Comparison of ENCODE assay signal across 8 cellular contexts in the genomic region with DNA sequence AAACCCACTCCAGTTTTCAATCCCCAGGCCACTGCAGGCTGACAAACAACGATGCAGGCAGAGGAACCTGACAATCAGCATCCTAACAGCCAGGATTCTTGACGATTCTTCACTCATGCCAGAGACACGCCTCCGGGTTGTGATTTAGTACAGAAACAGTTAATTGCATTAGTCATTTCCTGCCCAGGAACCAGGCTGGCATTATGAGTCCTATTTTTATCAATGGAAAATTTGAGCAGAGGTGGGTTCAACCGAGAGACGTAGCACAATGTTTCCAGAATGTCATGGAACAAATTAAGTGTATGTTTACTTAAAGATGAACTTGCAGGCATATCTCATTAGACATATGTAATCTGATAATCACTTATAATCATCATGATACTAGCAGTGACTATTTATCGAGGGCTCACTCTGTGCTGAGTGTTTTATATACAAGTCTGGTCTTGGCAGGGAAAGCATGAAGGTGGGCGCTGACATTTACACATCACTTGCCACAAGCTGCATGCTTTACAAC.
DNase-seq lines count a peak whose midpoint lies in the region; ATAC-seq, FAIRE-seq and TF ChIP-seq lines count a peak whose summit lies in the region.

No MANE protein-coding gene starts in this region.

- TF ChIP-seq POLR2A in gastroesophageal sphincter (IDR thresholded peaks at IDR 0.05), result no peak

- peaks cover 0 to 35% (median 5%) of the 10 kb centered on the region in 3 donors for H3K4me1 ChIP-seq in gastroesophageal sphincter

- H3K4me3 ChIP-seq in AG04450 (ENCODE audit: low read depth, low read length), result no peak overlapping the region
- H3K4me3 ChIP-seq in gastroesophageal sphincter, result no peak overlapping the region

- FAIRE-seq in urothelium cell line (lab: Jason Lieb, UNC), result peak; percentile 52

- POLR2A ChIA-PET in AG04450 (lab: Yijun Ruan, JAX), result no interaction called here

- CTCF ChIA-PET in AG04450 (lab: Charles Lee), result interaction anchor here (0.6 to 3.6 kb wide), 16 partner anchors 11 to 441 kb away, joined by 3 to 43 read pairs (median 4); partner anchors contain the start of gene APBB2

- no peaks in the 10 kb centered on the region; the same call in 1 of the 2 replicates for H3K9me3 ChIP-seq in AG04450 (ENCODE audit: control insufficient read depth, insufficient read depth, low read length)
- H3K9me3 ChIP-seq in gastroesophageal sphincter, result no peaks in the 10 kb centered on the region

- peaks cover 0 to 5% of the 10 kb centered on the region in 2 donors for H3K36me3 ChIP-seq in gastroesophageal sphincter

- DNase-seq in AG04450 (ENCODE audit: low read depth, low spot score) (peak; percentile 20), HT1080 (ENCODE audit: low read depth) (peak; percentile 89), urothelium cell line (ENCODE audit: low spot score) (peak; percentile 83), substantia nigra (lab: John Stamatoyannopoulos, UW) (no peak)
- peak; percentile 32 for DNase-seq in activated CD4-positive, CD25-positive, alpha-beta regulatory T cell treated with anti-CD3 and anti-CD28 coated beads, Interleukin-2, amount 50 U/mL, for 72 hours

- ATAC-seq in gastroesophageal sphincter (no peak), HG02642 (IDR thresholded peaks at IDR 0.05; ENCODE audit: poor library complexity, unreplicated experiment) (no peak), HG03354 (IDR thresholded peaks at IDR 0.05; ENCODE audit: poor library complexity, severe bottlenecking, unreplicated experiment) (no peak)

- no peak for TF ChIP-seq CTCF in AG04450 (IDR thresholded peaks at IDR 0.05; ENCODE audit: low read depth, low read length)
- TF ChIP-seq CTCF in gastroesophageal sphincter (IDR thresholded peaks at IDR 0.05), result no peak

- TF ChIP-seq EP300 in gastroesophageal sphincter (IDR thresholded peaks at IDR 0.05), result no peak

- H3K27me3 ChIP-seq in AG04450 (ENCODE audit: control insufficient read depth, insufficient read depth, low read length) (no peaks in the 10 kb centered on the region), gastroesophageal sphincter (no peaks in the 10 kb centered on the region)

- 32 to 48% methylated on average over 4 to 6 of the region's 8 CpGs for WGBS in gastroesophageal sphincter (ENCODE audit: low coverage in 1 of 2), 2 donors

- H3K27ac ChIP-seq in AG04450 (ENCODE audit: low read depth, low read length) (peak overlapping the region; percentile 54), gastroesophageal sphincter (peak overlapping the region in 3 of 4 donors; percentile 58 to 66 (median 65)), substantia nigra (ENCODE audit: low read depth, low read length, poor library complexity, severe bottlenecking) (no peak overlapping the region)

Comparison
In these comparisons a context has a peak if more than half of its experiments do, and no peak if none do; other contexts are left out.
1. DNase-seq: peak in AG04450 (single experiment), HT1080 (single experiment), activated CD4-positive, CD25-positive, alpha-beta regulatory T cell treated with anti-CD3 and anti-CD28 coated beads, Interleukin-2, amount 50 U/mL, for 72 hours (single experiment) and urothelium cell line (single experiment); none in substantia nigra (0 of 49).